In genomic region chr7:155007947-155008346, GRCh38 we compare ENCODE assay signal across 10 cellular contexts. TPM values are rescaled to one million over a fixed set of nuclear protein-coding genes. Genes with fewer than 3 reads are reported as not detected.
DNase-seq lines count a peak whose midpoint lies in the region; ATAC-seq, FAIRE-seq and TF ChIP-seq lines count a peak whose summit lies in the region.
"Had no signal": no experiment of that assay in that cellular context is flagged by ENCODE, and none has a peak within 500 bp of the region (broad histone marks: within the 10 kb centered on the region; RNA-seq: fewer than 3 reads in every experiment).

No MANE protein-coding gene starts in this region.

- H3K36me3 Mint-ChIP-seq in CD8-positive, alpha-beta T cell, result peaks cover 14% of the 10 kb centered on the region
- H3K36me3 Mint-ChIP-seq in activated T-cell treated with anti-CD3 and anti-CD28 coated beads, Interleukin-2, amount 50 U/mL, for 72 hours (ENCODE audit: insufficient read depth in 2 of 2), result peaks cover 2 to 3% of the 10 kb centered on the region in 2 donors

- FAIRE-seq in HepG2 (lab: Jason Lieb, UNC), result peak; percentile 15
- FAIRE-seq: endometrium had no signal

- CTCF ChIA-PET in CD8-positive, alpha-beta T cell (lab: Charles Lee), result interaction anchor here (0.7 to 4.2 kb wide), 6 partner anchors 8 to 94 kb away, joined by 3 to 21 read pairs (median 10); no protein-coding TSS in a partner anchor
- CTCF ChIA-PET in HepG2 (lab: Yijun Ruan, JAX; ENCODE audit: low intra/inter-chr PET ratio, low total read pairs), result interaction anchor here (0.6 to 1.7 kb wide), 2 partner anchors 80 to 81 kb away, joined by 3 to 6 read pairs; no protein-coding TSS in a partner anchor

- H2AFZ ChIP-seq in HepG2 (ENCODE audit: low read length), result no peak overlapping the region

- TF ChIP-seq POLR2A in HepG2 (IDR thresholded peaks at IDR 0.05; ENCODE audit: insufficient read depth in 1 of 2, low read depth in 2 of 2, low read length in 2 of 2), result no peak

- no peak overlapping the region for H3K4me2 ChIP-seq in HepG2 (ENCODE audit: low read depth, low read length)

- DNase-seq in CD8-positive, alpha-beta T cell, result peak in 4 of 7 experiments; percentile 5 to 53 (median 41)
- peak; percentile 46 for DNase-seq in KBM-7
- peak; percentile 10 to 29 for DNase-seq in activated T-cell treated with anti-CD3 and anti-CD28 coated beads, Interleukin-2, amount 50 U/mL, for 72 hours
- peak; percentile 56 for DNase-seq in HepG2 (ENCODE audit: low spot score)
- DNase-seq in GM13976 (ENCODE audit: low spot score), result no peak
- DNase-seq in A172 (ENCODE audit: low spot score), result no peak
- DNase-seq in COLO829 (ENCODE audit: low spot score), result no peak

- no peak for TF ChIP-seq CTCF in CD8-positive, alpha-beta T cell (IDR thresholded peaks at IDR 0.05)
- TF ChIP-seq CTCF in HepG2 (CRISPR knock-in tag; IDR thresholded peaks at IDR 0.05), result peak; percentile 50
- no peak for TF ChIP-seq CTCF in GM13976 (IDR thresholded peaks at IDR 0.05; ENCODE audit: borderline replicate concordance, control extremely low read depth, extremely low read depth, insufficient read depth, missing control alignments)

- no peaks in the 10 kb centered on the region for H3K9me3 ChIP-seq in CD8-positive, alpha-beta T cell (ENCODE audit: low read length)
- no peaks in the 10 kb centered on the region for H3K9me3 ChIP-seq in HepG2 (ENCODE audit: low read length)
- H3K9me3 ChIP-seq: SJSA1 had no signal

- H3K27ac ChIP-seq in CD8-positive, alpha-beta T cell (ENCODE audit: low read depth, low read length), result no peak overlapping the region
- H3K27ac ChIP-seq in HepG2 (ENCODE audit: extremely low read length, insufficient read depth, low read length), result no peak overlapping the region
- H3K27ac ChIP-seq: SJSA1 had no signal

- H3K79me2 ChIP-seq in HepG2 (ENCODE audit: insufficient read depth, low read length), result peaks cover 11% of the 10 kb centered on the region

- H3K27me3 ChIP-seq in CD8-positive, alpha-beta T cell (ENCODE audit: insufficient read depth, low read length), result no peaks in the 10 kb centered on the region
- H3K27me3 ChIP-seq in HepG2 (ENCODE audit: control insufficient read depth in 1 of 2, insufficient read depth in 2 of 2, low read length in 2 of 2), result peaks cover 0 to under 1% of the 10 kb centered on the region in 2 experiments; a peak in 1 of 5 replicates

- no peak overlapping the region for H3K27ac Mint-ChIP-seq in CD8-positive, alpha-beta T cell
- no peak overlapping the region for H3K27ac Mint-ChIP-seq in activated T-cell treated with anti-CD3 and anti-CD28 coated beads, Interleukin-2, amount 50 U/mL, for 72 hours

- BruUV-seq in HepG2 (replicated peaks; lab: Mats Ljungman, UMichigan), result no TSS peak

- H3K4me3 ChIP-seq in CD8-positive, alpha-beta T cell (ENCODE audit: low read depth, low read length), result no peak overlapping the region
- H3K4me3 ChIP-seq in HepG2 (replicated peaks in 1 of 3; ENCODE audit: insufficient read depth in 1 of 3, low read depth in 2 of 3, low read length in 3 of 3), result no peak overlapping the region
- H3K4me3 ChIP-seq: SJSA1 had no signal

- no peaks in the 10 kb centered on the region for H4K20me1 ChIP-seq in HepG2 (ENCODE audit: insufficient read depth, low read length)

- no peak overlapping the region for H3K9ac ChIP-seq in HepG2 (ENCODE audit: insufficient read depth, low read depth, low read length)

- H3K4me3 Mint-ChIP-seq in CD8-positive, alpha-beta T cell, result no peak overlapping the region
- H3K4me3 Mint-ChIP-seq in activated T-cell treated with anti-CD3 and anti-CD28 coated beads, Interleukin-2, amount 50 U/mL, for 72 hours, result no peak overlapping the region

- in situ Hi-C loops in KBM-7 (cut with MboI; ENCODE audit: low pct_unique_long_range_greater_than_20kb, low sequenced_read_pairs), result no loop called here
- in situ Hi-C loops in HepG2 (cut with HindIII; ENCODE audit: extremely low pct_ligation_motif_present, low pct_unique_long_range_greater_than_20kb), result no loop called here
- in situ Hi-C loops in GM13976 (cut with MboI; ENCODE audit: low sequenced_read_pairs, unreplicated experiment), result no loop called here

- POLR2A ChIA-PET in CD8-positive, alpha-beta T cell (lab: Charles Lee), result no interaction called here
- POLR2A ChIA-PET in HepG2 (lab: Yijun Ruan, JAX), result no interaction called here

- H3K27me3 Mint-ChIP-seq in CD8-positive, alpha-beta T cell (ENCODE audit: low read depth), result no peaks in the 10 kb centered on the region
- no peaks in the 10 kb centered on the region for H3K27me3 Mint-ChIP-seq in activated T-cell treated with anti-CD3 and anti-CD28 coated beads, Interleukin-2, amount 50 U/mL, for 72 hours (ENCODE audit: low read depth)

- TF ChIP-seq RAD21 in HepG2 (CRISPR knock-in tag; IDR thresholded peaks at IDR 0.05), result no peak

- peaks cover 19% of the 10 kb centered on the region for H3K4me1 Mint-ChIP-seq in CD8-positive, alpha-beta T cell (ENCODE audit: low read depth)
- H3K4me1 Mint-ChIP-seq in activated T-cell treated with anti-CD3 and anti-CD28 coated beads, Interleukin-2, amount 50 U/mL, for 72 hours (ENCODE audit: low read depth), result peaks cover 11% of the 10 kb centered on the region

- H3K4me1 ChIP-seq in CD8-positive, alpha-beta T cell (ENCODE audit: insufficient read depth, low read length), result peaks cover 11% of the 10 kb centered on the region
- H3K4me1 ChIP-seq in HepG2 (ENCODE audit: insufficient read depth, low read length), result peaks cover 7% of the 10 kb centered on the region

- no peak for ATAC-seq in CD8-positive, alpha-beta T cell
- ATAC-seq in activated T-cell treated with anti-CD3 and anti-CD28 coated beads, Interleukin-2, amount 50 U/mL, for 72 hours (replicated peaks in 1 of 2), result no peak
- ATAC-seq in HepG2 (peak; percentile 11; the same call in 1 of the 3 replicates), GM21619 (IDR thresholded peaks at IDR 0.05; ENCODE audit: unreplicated experiment) (no peak)

- intact Hi-C loops in CD8-positive, alpha-beta T cell (cut with DNase I, micrococcal nuclease), result loop anchor here (1.0 to 10.0 kb wide), 5 partner anchors 53 to 727 kb away; no protein-coding TSS in a partner anchor
- intact Hi-C loops in HepG2 (cut with micrococcal nuclease; ENCODE audit: unreplicated experiment), result loop anchor here (1.0 to 2.0 kb wide), 2 partner anchors 47 to 80 kb away; no protein-coding TSS in a partner anchor

- no peaks in the 10 kb centered on the region for H3K36me3 ChIP-seq in CD8-positive, alpha-beta T cell (ENCODE audit: insufficient read depth, low read length)
- no peaks in the 10 kb centered on the region; a peak in 1 of 5 replicates for H3K36me3 ChIP-seq in HepG2 (replicated peaks in 1 of 2; ENCODE audit: control insufficient read depth in 1 of 2, insufficient read depth in 2 of 2, low read length in 2 of 2)

- 73% methylated on average over 11 of the region's 13 CpGs for WGBS in HepG2 (ENCODE audit: low lambda C conversion rate)

- TF ChIP-seq EP300 in HepG2 (IDR thresholded peaks at IDR 0.05; ENCODE audit: low read depth in 2 of 2, low read length in 2 of 2) (no peak), HepG2 (CRISPR knock-in tag; IDR thresholded peaks at IDR 0.05; ENCODE audit: borderline replicate concordance) (no peak)

- H3K9me3 Mint-ChIP-seq in CD8-positive, alpha-beta T cell, result no peaks in the 10 kb centered on the region
- H3K9me3 Mint-ChIP-seq in activated T-cell treated with anti-CD3 and anti-CD28 coated beads, Interleukin-2, amount 50 U/mL, for 72 hours, result no peaks in the 10 kb centered on the region

TF ChIP-seq in HepG2, 621 proteins besides CTCF, POLR2A, EP300 and RAD21 (continues in another document):
- TF ChIP-seq ZBTB43 (CRISPR knock-in tag; conservative IDR thresholded peaks at IDR 0.05), result no peak
- TF ChIP-seq KDM5B (CRISPR knock-in tag; IDR thresholded peaks at IDR 0.05; ENCODE audit: borderline replicate concordance), result no peak
- peak; percentile 30; the same call in 1 of the 2 replicates for TF ChIP-seq ZMYM4 (CRISPR knock-in tag; IDR thresholded peaks at IDR 0.05)
- peak; percentile 27; the same call in 1 of the 2 replicates for TF ChIP-seq BHLHE40 (IDR thresholded peaks at IDR 0.05; ENCODE audit: low read length)

RNA-seq across cellular contexts. Expression of gene PAXIP1, which starts 5.0 kb away (rescaled TPM):
- total RNA-seq in CD8-positive, alpha-beta T cell, result 1 to 10 TPM; 6.8 to 7.2 TPM
- total RNA-seq in activated T-cell treated with anti-CD3 and anti-CD28 coated beads, Interleukin-2, amount 50 U/mL, for 72 hours, result 10 to 100 TPM; 17.2 to 22.5 TPM
- total RNA-seq in HepG2 (2016; rRNA removed; fragmentation: Illumina TruSeq; extraction: Trizol), result 16.2 and 17.9 TPM in 2 replicates
- total RNA-seq in HepG2 (2016; cell fraction: cytosol; rRNA removed; fragmentation: Illumina TruSeq; extraction: Trizol; ENCODE audit: low read depth), result 3.7 and 4.4 TPM in 2 replicates
- 16.0 and 16.1 TPM in 2 replicates for total RNA-seq in HepG2 (2016; cell fraction: insoluble cytoplasmic fraction; rRNA removed; fragmentation: Illumina TruSeq; extraction: Trizol)
- 10.2 and 11.0 TPM in 2 replicates for total RNA-seq in HepG2 (2016; cell fraction: membrane; rRNA removed; fragmentation: Illumina TruSeq; extraction: Trizol)
- 18.5 and 20.0 TPM in 2 replicates for total RNA-seq in HepG2 (2016; cell fraction: nucleus; rRNA removed; fragmentation: Illumina TruSeq; extraction: Trizol)
- 9.8 and 11.6 TPM in 2 replicates for polyA plus RNA-seq in HepG2 (2011; rRNA removed)
- polyA plus RNA-seq in HepG2 (2011; cell fraction: cytosol; rRNA removed), result 6.8 and 7.5 TPM in 2 replicates
- polyA plus RNA-seq in HepG2 (2011; cell fraction: nucleus; rRNA removed), result 15.8 and 18.6 TPM in 2 replicates
- 8.2 and 9.0 TPM in 2 replicates for polyA plus RNA-seq in HepG2 (2012)
- polyA plus RNA-seq in HepG2 (2016; cell fraction: cytosol; fragmentation: Illumina TruSeq; extraction: Trizol; ENCODE audit: low read depth), result 1.5 and 1.9 TPM in 2 replicates
- 17.9 and 19.3 TPM in 2 replicates for polyA plus RNA-seq in HepG2 (2016; cell fraction: insoluble cytoplasmic fraction; fragmentation: Illumina TruSeq; extraction: Trizol; ENCODE audit: low read depth)
- polyA plus RNA-seq in HepG2 (2016; cell fraction: membrane; fragmentation: Illumina TruSeq; extraction: Trizol; ENCODE audit: low read depth), result 4.7 and 5.0 TPM in 2 replicates
- polyA plus RNA-seq in HepG2 (2016; cell fraction: nucleus; fragmentation: Illumina TruSeq; extraction: Trizol; ENCODE audit: insufficient read depth, low read depth), result 27.3 and 29.4 TPM in 2 replicates
- 6.8 and 10.0 TPM in 2 replicates for polyA minus RNA-seq in HepG2 (2011; rRNA and poly(A)+ RNA removed; ENCODE audit: low replicate concordance)
- 2.4 and 3.0 TPM in 2 replicates for polyA minus RNA-seq in HepG2 (2011; cell fraction: cytosol; rRNA and poly(A)+ RNA removed)
- polyA minus RNA-seq in HepG2 (2011; cell fraction: nucleus; rRNA and poly(A)+ RNA removed), result 13.0 and 15.5 TPM in 2 replicates
- total RNA-seq in A172 (2014; rRNA removed; shearing (Covaris generic)), result 12.8 and 14.6 TPM in 2 replicates

Comparison
In these comparisons a context has a peak if more than half of its experiments do, and no peak if none do; other contexts are left out.
1. DNase-seq: peak in CD8-positive, alpha-beta T cell (4 of 7), KBM-7 (single experiment), activated T-cell treated with anti-CD3 and anti-CD28 coated beads, Interleukin-2, amount 50 U/mL, for 72 hours (2 of 2) and HepG2 (single experiment); none in GM13976 (single experiment), A172 (single experiment) and COLO829 (single experiment).